Comparison of ENCODE assay signal across 10 cellular contexts in genomic region chr14:64680013-64680674, GRCh38. TPM values are rescaled to one million over a fixed set of nuclear protein-coding genes. Genes with fewer than 3 reads are reported as not detected.
A peak's percentile ranks its signal among the peaks of the same experiment; 100 is the strongest.
DNase-seq lines count a peak whose midpoint lies in the region; ATAC-seq and TF ChIP-seq lines count a peak whose summit lies in the region.
"Had no signal": no experiment of that assay in that cellular context is flagged by ENCODE, and none has a peak within 500 bp of the region (broad histone marks: within the 10 kb centered on the region; RNA-seq: fewer than 3 reads in every experiment).

No MANE protein-coding gene starts in this region.

- no peaks in the 10 kb centered on the region for H3K9me3 Mint-ChIP-seq in activated T-cell treated with anti-CD3 and anti-CD28 coated beads, Interleukin-2, amount 50 U/mL, for 24 hours
- no peaks in the 10 kb centered on the region for H3K9me3 Mint-ChIP-seq in mesothelial cell of epicardium
- no peaks in the 10 kb centered on the region for H3K9me3 Mint-ChIP-seq in progenitor cell of endocrine pancreas (ENCODE audit: low read depth)

- no peak overlapping the region for H3K4me3 Mint-ChIP-seq in activated T-cell treated with anti-CD3 and anti-CD28 coated beads, Interleukin-2, amount 50 U/mL, for 24 hours
- H3K4me3 Mint-ChIP-seq in mesothelial cell of epicardium (no peak overlapping the region), progenitor cell of endocrine pancreas (ENCODE audit: low read depth) (no peak overlapping the region)

- H3K4me1 ChIP-seq in breast epithelium, result no peaks in the 10 kb centered on the region

- peaks cover 2% of the 10 kb centered on the region for H3K4me1 Mint-ChIP-seq in activated T-cell treated with anti-CD3 and anti-CD28 coated beads, Interleukin-2, amount 50 U/mL, for 24 hours (ENCODE audit: low read depth)
- H3K4me1 Mint-ChIP-seq in mesothelial cell of epicardium, result peaks cover 46% of the 10 kb centered on the region
- H3K4me1 Mint-ChIP-seq in progenitor cell of endocrine pancreas (ENCODE audit: low read depth), result peaks cover 7% of the 10 kb centered on the region

- no peaks in the 10 kb centered on the region for H3K27me3 ChIP-seq in breast epithelium
- H3K27me3 ChIP-seq: upper lobe of right lung had no signal

- no peak for TF ChIP-seq POLR2A in breast epithelium (IDR thresholded peaks at IDR 0.05)

- no peaks in the 10 kb centered on the region for H3K36me3 Mint-ChIP-seq in activated T-cell treated with anti-CD3 and anti-CD28 coated beads, Interleukin-2, amount 50 U/mL, for 24 hours (ENCODE audit: low read depth)
- H3K36me3 Mint-ChIP-seq in mesothelial cell of epicardium, result no peaks in the 10 kb centered on the region
- no peaks in the 10 kb centered on the region for H3K36me3 Mint-ChIP-seq in progenitor cell of endocrine pancreas (ENCODE audit: insufficient read depth)

- no peaks in the 10 kb centered on the region for H3K36me3 ChIP-seq in breast epithelium
- H3K36me3 ChIP-seq: upper lobe of right lung had no signal

- no peaks in the 10 kb centered on the region for H3K9me3 ChIP-seq in breast epithelium
- H3K9me3 ChIP-seq: upper lobe of right lung had no signal

- intact Hi-C loops in breast epithelium (cut with DNase I; ENCODE audit: low total_unique reads), result no loop called here

- no peak for DNase-seq in activated T-cell treated with anti-CD3 and anti-CD28 coated beads, Interleukin-2, amount 50 U/mL, for 24 hours
- DNase-seq in activated T-cell treated with anti-CD3 and anti-CD28 coated beads, Interleukin-2, amount 50 U/mL, for 1 hour, result no peak
- DNase-seq in breast epithelium (ENCODE audit: low spot score in 2 of 2), result peak in 1 of 2 donors; percentile 71
- DNase-seq in mesothelial cell of epicardium (ENCODE audit: low spot score in 2 of 2, unreplicated experiment in 2 of 2), result no peak
- DNase-seq in ureter (ENCODE audit: low spot score), result peak; percentile 84
- DNase-seq in progenitor cell of endocrine pancreas (ENCODE audit: low spot score, unreplicated experiment), result no peak
- DNase-seq in NCI-H128 (lab: John Stamatoyannopoulos, UW; ENCODE audit: unreplicated experiment), result no peak
- DNase-seq: upper lobe of right lung had no signal

- peak overlapping the region; percentile 26 for H3K27ac Mint-ChIP-seq in activated T-cell treated with anti-CD3 and anti-CD28 coated beads, Interleukin-2, amount 50 U/mL, for 24 hours
- H3K27ac Mint-ChIP-seq in mesothelial cell of epicardium (peak overlapping the region; percentile 82), progenitor cell of endocrine pancreas (no peak overlapping the region)

- H3K27me3 Mint-ChIP-seq in activated T-cell treated with anti-CD3 and anti-CD28 coated beads, Interleukin-2, amount 50 U/mL, for 24 hours, result no peaks in the 10 kb centered on the region
- H3K27me3 Mint-ChIP-seq in mesothelial cell of epicardium (ENCODE audit: low read depth) (no peaks in the 10 kb centered on the region), progenitor cell of endocrine pancreas (peaks cover 37% of the 10 kb centered on the region)

- TF ChIP-seq CTCF in breast epithelium (IDR thresholded peaks at IDR 0.05) (no peak), mesothelial cell of epicardium (IDR thresholded peaks at IDR 0.05; ENCODE audit: unreplicated experiment) (no peak), progenitor cell of endocrine pancreas (IDR thresholded peaks at IDR 0.05; ENCODE audit: unreplicated experiment) (no peak)

- H3K27ac ChIP-seq in breast epithelium, result peak overlapping the region; percentile 78 to 83
- H3K27ac ChIP-seq: SK-N-MC, upper lobe of right lung had no signal

- ATAC-seq in HG02884 (IDR thresholded peaks at IDR 0.05; ENCODE audit: unreplicated experiment), result no peak

- no peak overlapping the region for H3K4me3 ChIP-seq in breast epithelium
- H3K4me3 ChIP-seq: SK-N-MC, upper lobe of right lung had no signal

RNA-seq across cellular contexts. Expression of gene PLEKHG3, which starts 24.1 kb away (rescaled TPM):
- 10 to 100 TPM; 18.7 to 31.5 (median 30.3) TPM for total RNA-seq in breast epithelium
- total RNA-seq in mesothelial cell of epicardium, result 141 to 142 TPM (median 142 TPM) in 3 replicates
- total RNA-seq in ureter, result 111 TPM
- total RNA-seq in progenitor cell of endocrine pancreas, result 76.0 and 81.0 TPM in 2 replicates
